ENCODE assay signal across 17 cellular contexts in genomic region chr3:105278688-105279087, GRCh38.
DNase-seq lines count a peak whose midpoint lies in the region; ATAC-seq, FAIRE-seq and TF ChIP-seq lines count a peak whose summit lies in the region.
"Had no signal": no experiment of that assay in that cellular context is flagged by ENCODE, and none has a peak within 500 bp of the region (broad histone marks: within the 10 kb centered on the region; RNA-seq: fewer than 3 reads in every experiment).

No MANE protein-coding gene starts in this region.

- no peak for TF ChIP-seq RAD21 in GM12878 (IDR thresholded peaks at IDR 0.05; ENCODE audit: insufficient read depth, low read depth, low read length)

- DNase-seq in H54 (ENCODE audit: insufficient read length, low spot score): no peak
- no peak for DNase-seq in GM12878 (ENCODE audit: low read depth, low spot score)
- DNase-seq in NCI-H1417 (lab: John Stamatoyannopoulos, UW): no peak
- DNase-seq in SKM-1 treated with dmso at 0.1 percent for 144 hours (lab: John Stamatoyannopoulos, UW; ENCODE audit: unreplicated experiment): no peak
- DNase-seq: CD8-positive, alpha-beta T cell; COR-L47; DND-41; GDM1; GOT3; Karpas-422 had no signal

- in situ Hi-C loops in GM12878 (cut with MboI): no loop called here

- no peaks in the 10 kb centered on the region for H4K20me1 ChIP-seq in GM12878 (ENCODE audit: control insufficient read depth, insufficient read depth)

- ATAC-seq in GM18868 (IDR thresholded peaks at IDR 0.05; ENCODE audit: unreplicated experiment) (peak; percentile 75), HG03378 (IDR thresholded peaks at IDR 0.05; ENCODE audit: unreplicated experiment) (peak; percentile 57), GM12878 (peak; percentile 61), HG03571 (IDR thresholded peaks at IDR 0.05; ENCODE audit: unreplicated experiment) (no peak)
- ATAC-seq: A549; CD8-positive, alpha-beta T cell; K562 had no signal

- H3K4me3 ChIP-seq in GM12878: no peak overlapping the region
- H3K4me3 ChIP-seq: A549, HAP-1, K562 had no signal

- TF ChIP-seq EP300 in GM12878 (IDR thresholded peaks at IDR 0.05; ENCODE audit: borderline replicate concordance in 1 of 2, control insufficient read depth in 1 of 2, low read depth in 2 of 2, low read length in 2 of 2): no peak

- BruUV-seq in GM12878 (replicated peaks; lab: Mats Ljungman, UMichigan): no TSS peak

- RAD21 ChIA-PET in GM12878 (lab: Charles Lee; ENCODE audit: unreplicated experiment): no interaction called here

- CTCF ChIA-PET in GM12878 (lab: Yijun Ruan, JAX): no interaction called here

- no peak overlapping the region for H2AFZ ChIP-seq in GM12878 (ENCODE audit: control insufficient read depth, low read depth, low read length)

- H3K4me1 ChIP-seq in GM12878 (ENCODE audit: control insufficient read depth, insufficient read depth, low read length): no peaks in the 10 kb centered on the region
- H3K4me1 ChIP-seq: HAP-1 had no signal

- intact Hi-C loops in GM12878 (cut with micrococcal nuclease; ENCODE audit: unreplicated experiment): no loop called here

- H3K9ac ChIP-seq in GM12878 (ENCODE audit: control insufficient read depth, insufficient read depth, low read length): no peak overlapping the region

- POLR2A ChIA-PET in GM12878 (lab: Charles Lee): no interaction called here

- WGBS in GM12878 (ENCODE audit: insufficient coverage, insufficient replicate concordance, low lambda C conversion rate, missing lambda C conversion rate): 0% methylated on average over 1 of the region's 1 CpG

- H3K27me3 ChIP-seq in GM12878 (replicated peaks in 1 of 2; ENCODE audit: control insufficient read depth in 2 of 2, insufficient read depth in 2 of 2, low read length in 1 of 2): no peaks in the 10 kb centered on the region; a peak in 1 of 4 replicates

- H3K79me2 ChIP-seq in GM12878 (ENCODE audit: control insufficient read depth, insufficient read depth, low read length): no peaks in the 10 kb centered on the region

- no peak overlapping the region for H3K27ac ChIP-seq in GM12878 (ENCODE audit: control insufficient read depth, insufficient read depth)
- H3K27ac ChIP-seq: A549 had no signal

- TF ChIP-seq POLR2A in H54 (IDR thresholded peaks at IDR 0.05; ENCODE audit: low read depth, low read length) (no peak), GM12878 (IDR thresholded peaks at IDR 0.05; ENCODE audit: low read depth, low read length) (no peak)

- no peak overlapping the region for H3K4me2 ChIP-seq in GM12878 (ENCODE audit: control insufficient read depth, insufficient read depth)
- H3K4me2 ChIP-seq: A549 had no signal

- H3K9me3 ChIP-seq in GM12878 (replicated peaks; ENCODE audit: control insufficient read depth, insufficient read depth, low read length): no peaks in the 10 kb centered on the region
- H3K9me3 ChIP-seq: A549, HAP-1 had no signal

- FAIRE-seq in H54 (lab: Jason Lieb, UNC) (peak; percentile 75), GM12878 (lab: Jason Lieb, UNC) (no peak)
- FAIRE-seq: A549, D721Med, K562 had no signal

- no peaks in the 10 kb centered on the region for H3K36me3 ChIP-seq in GM12878 (ENCODE audit: control insufficient read depth in 2 of 2, insufficient read depth in 2 of 2, low read length in 1 of 2)
- H3K36me3 ChIP-seq: HAP-1 had no signal

- SMC1A ChIA-PET in GM12878 (lab: Charles Lee; ENCODE audit: uncharacterized antibody, unreplicated experiment): no interaction called here

- no peak for TF ChIP-seq CTCF in GM12878 (IDR thresholded peaks at IDR 0.05 in 2 of 3, conservative IDR thresholded peaks at IDR 0.05 in 1 of 3; ENCODE audit: control insufficient read depth in 2 of 3, extremely low read depth in 1 of 3, insufficient read depth in 1 of 3, low read depth in 3 of 3, low read length in 3 of 3)

TF ChIP-seq in GM12878, 131 proteins besides CTCF, POLR2A, EP300 and RAD21:
- TF ChIP-seq NKRF (conservative IDR thresholded peaks at IDR 0.05): no peak
- TF ChIP-seq SPI1 (IDR thresholded peaks at IDR 0.05; ENCODE audit: borderline replicate concordance, insufficient read depth, low read depth, low read length): 0 out of 2 replicates have a peak, but pooled peaks have one; percentile 15
- no peak for TF ChIP-seq SMC3 (IDR thresholded peaks at IDR 0.05; ENCODE audit: borderline replicate concordance, low read length)
